ENCODE assay signal across 1 cellular context in genomic region chr10:79188154-79188763, GRCh38.
TF ChIP-seq lines count a peak whose summit lies in the region.

No MANE protein-coding gene starts in this region.

TF ChIP-seq in HepG2, 621 proteins besides CTCF, POLR2A, EP300 and RAD21 (continued from another document and continues in another):
- TF ChIP-seq RARA (CRISPR knock-in tag; IDR thresholded peaks at IDR 0.05), result peak; percentile 82
- TF ChIP-seq ZNF607 (CRISPR knock-in tag; IDR thresholded peaks at IDR 0.05; ENCODE audit: borderline replicate concordance), result no peak
- TF ChIP-seq USF2 (IDR thresholded peaks at IDR 0.05; ENCODE audit: low read depth, low read length), result peak; percentile 33
- peak; percentile 60; the same call in 1 of the 2 replicates for TF ChIP-seq USF2 (CRISPR knock-in tag; IDR thresholded peaks at IDR 0.05; ENCODE audit: borderline replicate concordance)
- peak; percentile 82 for TF ChIP-seq GATAD2A (CRISPR knock-in tag; IDR thresholded peaks at IDR 0.05)
- no peak for TF ChIP-seq HMGA1 (CRISPR knock-in tag; conservative IDR thresholded peaks at IDR 0.05)
- no peak for TF ChIP-seq KIAA2018 (CRISPR knock-in tag; IDR thresholded peaks at IDR 0.05; ENCODE audit: borderline replicate concordance)
- no peak for TF ChIP-seq SNRNP70 (IDR thresholded peaks at IDR 0.05; ENCODE audit: low read depth, low read length)
- TF ChIP-seq ZBTB1 (CRISPR knock-in tag; IDR thresholded peaks at IDR 0.05; ENCODE audit: borderline replicate concordance), result no peak
- 0 out of 2 replicates have a peak, but pooled peaks have one; percentile 31 for TF ChIP-seq SIX1 (CRISPR knock-in tag; IDR thresholded peaks at IDR 0.05; ENCODE audit: borderline replicate concordance)
- peak; percentile 60; the same call in 1 of the 2 replicates for TF ChIP-seq FOXO1 (CRISPR knock-in tag; IDR thresholded peaks at IDR 0.05)
- TF ChIP-seq ZNF550 (CRISPR knock-in tag; IDR thresholded peaks at IDR 0.05; ENCODE audit: borderline replicate concordance), result no peak
- 0 out of 2 replicates have a peak, but pooled peaks have one; percentile 50 for TF ChIP-seq PPARG (CRISPR knock-in tag; conservative IDR thresholded peaks at IDR 0.05)
- no peak for TF ChIP-seq SOX13 (IDR thresholded peaks at IDR 0.05)
- peak in 1 of 2 experiments; percentile 72; a peak in 2 of 4 replicates for TF ChIP-seq SOX13 (CRISPR knock-in tag; conservative IDR thresholded peaks at IDR 0.05 in 1 of 2, IDR thresholded peaks at IDR 0.05 in 1 of 2)
- TF ChIP-seq ZNF207 (IDR thresholded peaks at IDR 0.05; ENCODE audit: borderline replicate concordance), result no peak
- 0 out of 2 replicates have a peak, but pooled peaks have one; percentile 19 for TF ChIP-seq KMT2B (CRISPR knock-in tag; IDR thresholded peaks at IDR 0.05)
- no peak for TF ChIP-seq SRSF4 (IDR thresholded peaks at IDR 0.05; ENCODE audit: low read depth, low read length, poor library complexity, severe bottlenecking)
- TF ChIP-seq GATAD1 (CRISPR knock-in tag; IDR thresholded peaks at IDR 0.05), result peak; percentile 54; the same call in 1 of the 2 replicates
- TF ChIP-seq ZNF710 (CRISPR knock-in tag; IDR thresholded peaks at IDR 0.05; ENCODE audit: borderline replicate concordance), result 0 out of 2 replicates have a peak, but pooled peaks have one; percentile 17
- peak; percentile 39; the same call in 1 of the 2 replicates for TF ChIP-seq MXD3 (CRISPR knock-in tag; IDR thresholded peaks at IDR 0.05)
- no peak for TF ChIP-seq RFX1 (IDR thresholded peaks at IDR 0.05)
- TF ChIP-seq ADNP (CRISPR knock-in tag; IDR thresholded peaks at IDR 0.05), result no peak
- no peak for TF ChIP-seq ZNF850 (CRISPR knock-in tag; conservative IDR thresholded peaks at IDR 0.05)
- TF ChIP-seq HNRNPH1 (optimal IDR thresholded peaks at IDR 0.05; ENCODE audit: low read depth, low read length), result no peak
- no peak for TF ChIP-seq KMT2A (CRISPR knock-in tag; IDR thresholded peaks at IDR 0.05)
- TF ChIP-seq ZNF17 (CRISPR knock-in tag; IDR thresholded peaks at IDR 0.05), result no peak
- peak; percentile 51; the same call in 1 of the 2 replicates for TF ChIP-seq TAF1 (CRISPR knock-in tag; IDR thresholded peaks at IDR 0.05)
- 0 out of 2 replicates have a peak, but pooled peaks have one; percentile 39 for TF ChIP-seq POGK (CRISPR knock-in tag; conservative IDR thresholded peaks at IDR 0.05)
- peak; percentile 96 for TF ChIP-seq TFE3 (CRISPR knock-in tag; IDR thresholded peaks at IDR 0.05)
- no peak for TF ChIP-seq HNRNPUL1 (IDR thresholded peaks at IDR 0.05; ENCODE audit: low read depth, low read length)
- no peak for TF ChIP-seq ZNF24 (IDR thresholded peaks at IDR 0.05)
- TF ChIP-seq ZNF251 (CRISPR knock-in tag; IDR thresholded peaks at IDR 0.05), result no peak
- no peak for TF ChIP-seq CENPBD1 (CRISPR knock-in tag; IDR thresholded peaks at IDR 0.05; ENCODE audit: borderline replicate concordance, low read depth)
- no peak for TF ChIP-seq PAWR (CRISPR knock-in tag; IDR thresholded peaks at IDR 0.05; ENCODE audit: borderline replicate concordance)
- TF ChIP-seq RXRB (CRISPR knock-in tag; IDR thresholded peaks at IDR 0.05; ENCODE audit: borderline replicate concordance), result peak; percentile 90
- TF ChIP-seq NR2C2 (CRISPR knock-in tag; IDR thresholded peaks at IDR 0.05; ENCODE audit: borderline replicate concordance), result peak; percentile 84
- TF ChIP-seq MXD4 (CRISPR knock-in tag; IDR thresholded peaks at IDR 0.05), result peak; percentile 47; the same call in 1 of the 2 replicates
- TF ChIP-seq GABPB1 (CRISPR knock-in tag; IDR thresholded peaks at IDR 0.05), result peak; percentile 76
- TF ChIP-seq ZNF790 (CRISPR knock-in tag; IDR thresholded peaks at IDR 0.05; ENCODE audit: borderline replicate concordance), result no peak
- TF ChIP-seq SMARCE1 (IDR thresholded peaks at IDR 0.05; ENCODE audit: borderline replicate concordance), result no peak
- peak; percentile 47; the same call in 1 of the 2 replicates for TF ChIP-seq HOMEZ (CRISPR knock-in tag; IDR thresholded peaks at IDR 0.05; ENCODE audit: low read depth)
- no peak for TF ChIP-seq ETS1 (CRISPR knock-in tag; IDR thresholded peaks at IDR 0.05)
